13 cellular contexts compared by ENCODE assay signal in the genomic region with DNA sequence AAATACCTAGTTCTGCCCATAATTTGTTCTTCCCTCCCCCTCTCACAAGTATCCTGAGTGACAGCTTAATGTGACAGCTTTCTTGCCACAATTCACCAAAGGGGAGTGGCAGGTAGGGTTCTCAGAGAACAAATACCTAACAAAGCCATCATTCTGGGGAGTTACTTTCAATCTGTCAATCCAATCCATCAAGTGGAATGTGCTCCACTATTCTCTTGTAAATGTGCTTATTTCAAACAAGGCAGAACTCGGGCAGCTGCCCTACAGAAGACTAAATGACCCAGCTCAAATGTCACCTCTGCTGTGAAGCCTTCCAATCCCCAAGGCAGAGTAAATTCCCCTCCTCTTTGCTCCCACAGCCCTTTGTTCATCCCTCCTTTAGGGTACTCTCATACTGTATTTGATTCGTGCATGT. TPM values are rescaled to one million over a fixed set of nuclear protein-coding genes. Genes with fewer than 3 reads are reported as not detected.
A peak's percentile ranks its signal among the peaks of the same experiment; 100 is the strongest.
DNase-seq lines count a peak whose midpoint lies in the region; ATAC-seq, FAIRE-seq and TF ChIP-seq lines count a peak whose summit lies in the region.
"Had no signal": no experiment of that assay in that cellular context is flagged by ENCODE, and none has a peak within 500 bp of the region (broad histone marks: within the 10 kb centered on the region; RNA-seq: fewer than 3 reads in every experiment).

No MANE protein-coding gene starts in this region.

- no peak for FAIRE-seq in A549 (lab: Jason Lieb, UNC)
- FAIRE-seq: islet of Langerhans had no signal

- H3K4me3 ChIP-seq in A549: no peak overlapping the region
- H3K4me3 ChIP-seq in SJCRH30: no peak overlapping the region
- H3K4me3 ChIP-seq in uterus: no peak overlapping the region
- H3K4me3 ChIP-seq: body of pancreas, esophagus squamous epithelium had no signal

- TF ChIP-seq POLR2A in A549 (IDR thresholded peaks at IDR 0.05; ENCODE audit: low read length): no peak
- no peak for TF ChIP-seq POLR2A in uterus (IDR thresholded peaks at IDR 0.05)

- no peak for TF ChIP-seq EP300 in A549 (IDR thresholded peaks at IDR 0.05)

- TF ChIP-seq CTCF in A549 (IDR thresholded peaks at IDR 0.05): no peak
- TF ChIP-seq CTCF in GM13976 (IDR thresholded peaks at IDR 0.05; ENCODE audit: borderline replicate concordance, control extremely low read depth, extremely low read depth, insufficient read depth, missing control alignments): no peak
- TF ChIP-seq CTCF in uterus (IDR thresholded peaks at IDR 0.05): no peak

- H3K4me2 ChIP-seq in A549: peak overlapping the region; percentile 11; the same call in 2 of the 3 replicates

- POLR2A ChIA-PET in A549 (lab: Yijun Ruan, JAX): no interaction called here

- no peak for TF ChIP-seq RAD21 in A549 (conservative IDR thresholded peaks at IDR 0.05 in 1 of 2, IDR thresholded peaks at IDR 0.05 in 1 of 2)

- H3K36me3 ChIP-seq in SJCRH30 (peaks cover 3% of the 10 kb centered on the region; the same call in 1 of the 2 replicates), uterus (no peaks in the 10 kb centered on the region)
- H3K36me3 ChIP-seq: esophagus squamous epithelium had no signal

- in situ Hi-C loops in GM13976 (cut with MboI; ENCODE audit: low sequenced_read_pairs, unreplicated experiment): no loop called here

- ATAC-seq in A549: peak in 1 of 2 experiments; percentile 43; a peak in 3 of 6 replicates
- ATAC-seq: body of pancreas, natural killer cell had no signal

- 41% methylated on average over 2 of the region's 2 CpGs for WGBS in A549 (ENCODE audit: missing lambda C conversion rate)

- H3K27me3 ChIP-seq in SJCRH30 (no peaks in the 10 kb centered on the region), layer of hippocampus (ENCODE audit: control insufficient read depth, insufficient read depth, low read length) (no peaks in the 10 kb centered on the region), uterus (no peaks in the 10 kb centered on the region)
- H3K27me3 ChIP-seq: body of pancreas, esophagus squamous epithelium had no signal

- DNase-seq in A549 (ENCODE audit: low read depth in 1 of 2, low spot score in 1 of 2): no peak
- peak; percentile 80 for DNase-seq in NCI-H1417 treated with DMSO at 0.1 percent for 48 hours (lab: John Stamatoyannopoulos, UW)
- peak in 1 of 2 experiments; percentile 67 for DNase-seq in SJCRH30
- no peak for DNase-seq in GM13976 (ENCODE audit: low spot score)
- DNase-seq in uterus: no peak
- DNase-seq in SW480 (ENCODE audit: low spot score): no peak
- DNase-seq in posterior vena cava (ENCODE audit: low spot score): no peak
- DNase-seq: body of pancreas; esophagus squamous epithelium; natural killer cell; stimulated activated naive CD4-positive, alpha-beta T cell had no signal

- H3K4me1 ChIP-seq in A549: peaks cover 61% of the 10 kb centered on the region
- H3K4me1 ChIP-seq in SJCRH30: peaks cover 49% of the 10 kb centered on the region
- no peaks in the 10 kb centered on the region for H3K4me1 ChIP-seq in uterus

- intact Hi-C loops in uterus (cut with DNase I; ENCODE audit: low total_unique reads): no loop called here
- intact Hi-C loops in posterior vena cava (cut with DNase I): no loop called here

- H3K27ac ChIP-seq in A549: no peak overlapping the region
- H3K27ac ChIP-seq in SJCRH30: peak overlapping the region; percentile 41
- H3K27ac ChIP-seq in layer of hippocampus (ENCODE audit: low read depth, low read length): peak overlapping the region; percentile 66
- H3K27ac ChIP-seq in uterus: no peak overlapping the region
- H3K27ac ChIP-seq: esophagus squamous epithelium had no signal

- CTCF ChIA-PET in A549 (lab: Yijun Ruan, JAX): interaction anchor here (1.0 to 3.0 kb wide), 5 partner anchors 13 to 149 kb away, joined by 3 to 13 read pairs (median 3); no protein-coding TSS in a partner anchor

- H3K9me3 ChIP-seq in A549 (no peaks in the 10 kb centered on the region), SJCRH30 (replicated peaks) (peaks cover 8% of the 10 kb centered on the region), uterus (no peaks in the 10 kb centered on the region)
- H3K9me3 ChIP-seq: body of pancreas, esophagus squamous epithelium had no signal

TF ChIP-seq in A549, 52 proteins besides CTCF, POLR2A, EP300 and RAD21:
- TF ChIP-seq ZSCAN20 (CRISPR knock-in tag; IDR thresholded peaks at IDR 0.05): no peak
- no peak for TF ChIP-seq PHF8 (IDR thresholded peaks at IDR 0.05; ENCODE audit: borderline replicate concordance, low read depth)
- TF ChIP-seq USF2 (IDR thresholded peaks at IDR 0.05): no peak
- TF ChIP-seq JUN (IDR thresholded peaks at IDR 0.05): no peak
- no peak for TF ChIP-seq BHLHE40 (IDR thresholded peaks at IDR 0.05; ENCODE audit: low read depth, low read length)
- TF ChIP-seq, protein P1, sequence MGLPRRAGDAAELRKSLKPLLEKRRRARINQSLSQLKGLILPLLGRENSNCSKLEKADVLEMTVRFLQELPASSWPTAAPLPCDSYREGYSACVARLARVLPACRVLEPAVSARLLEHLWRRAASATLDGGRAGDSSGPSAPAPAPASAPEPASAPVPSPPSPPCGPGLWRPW (IDR thresholded peaks at IDR 0.05): no peak
- TF ChIP-seq MAFK (IDR thresholded peaks at IDR 0.05; ENCODE audit: partially characterized antibody): no peak
- TF ChIP-seq MAZ (IDR thresholded peaks at IDR 0.05; ENCODE audit: borderline replicate concordance, low read depth, low read length): no peak
- TF ChIP-seq, protein P2, sequence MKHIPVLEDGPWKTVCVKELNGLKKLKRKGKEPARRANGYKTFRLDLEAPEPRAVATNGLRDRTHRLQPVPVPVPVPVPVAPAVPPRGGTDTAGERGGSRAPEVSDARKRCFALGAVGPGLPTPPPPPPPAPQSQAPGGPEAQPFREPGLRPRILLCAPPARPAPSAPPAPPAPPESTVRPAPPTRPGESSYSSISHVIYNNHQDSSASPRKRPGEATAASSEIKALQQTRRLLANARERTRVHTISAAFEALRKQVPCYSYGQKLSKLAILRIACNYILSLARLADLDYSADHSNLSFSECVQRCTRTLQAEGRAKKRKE (CRISPR knock-in tag; IDR thresholded peaks at IDR 0.05; ENCODE audit: low read depth): no peak
- no peak for TF ChIP-seq KDM1A (IDR thresholded peaks at IDR 0.05; ENCODE audit: low read depth)
- no peak for TF ChIP-seq PBX3 (IDR thresholded peaks at IDR 0.05)
- TF ChIP-seq CHD2 (IDR thresholded peaks at IDR 0.05; ENCODE audit: low read length, partially characterized antibody): no peak

RNA-seq across cellular contexts. Expression of gene LGR4, which starts 27.8 kb away (rescaled TPM):
- polyA plus RNA-seq in A549 (2011; rRNA removed): 130 and 145 TPM in 2 replicates
- polyA plus RNA-seq in A549 (2012; cell fraction: cytosol; rRNA removed): 24.3 and 35.8 TPM in 2 replicates
- polyA plus RNA-seq in A549 (2012; cell fraction: nucleus; rRNA removed): 30.6 and 51.3 TPM in 2 replicates
- polyA plus RNA-seq in A549 (2017; fragmentation: RNase III; extraction: RNeasy Plus Mini Kit Qiagen cat#74134 plus additional on column Dnase treatment): 40.9 to 43.5 TPM (median 41.2 TPM) in 3 replicates
- 241 and 257 TPM in 2 replicates for polyA minus RNA-seq in A549 (2011; rRNA and poly(A)+ RNA removed)
- 40.0 and 44.2 TPM in 2 replicates for total RNA-seq in SJCRH30 (2014; rRNA removed; shearing (Covaris generic))
- 10 to 100 TPM in 3 of 4 donors, 1 to 10 TPM in 1; 9.4 to 57.9 (median 16.1) TPM for total RNA-seq in uterus
- total RNA-seq in posterior vena cava: 10 to 100 TPM; 10.8 to 15.4 TPM

Comparison
In these comparisons a context has a peak if more than half of its experiments do, and no peak if none do; other contexts are left out.
1. H3K27ac ChIP-seq: peak in SJCRH30 (single experiment) and layer of hippocampus (single experiment); none in A549 (0 of 2) and uterus (0 of 2).